In genomic region chr12:60148109-60148508, GRCh38 we compare ENCODE assay signal across 14 cellular contexts.
DNase-seq lines count a peak whose midpoint lies in the region; FAIRE-seq and TF ChIP-seq lines count a peak whose summit lies in the region.
"Had no signal": no experiment of that assay in that cellular context is flagged by ENCODE, and none has a peak within 500 bp of the region (broad histone marks: within the 10 kb centered on the region; RNA-seq: fewer than 3 reads in every experiment).

No MANE protein-coding gene starts in this region.

- H3K9me1 ChIP-seq in keratinocyte (ENCODE audit: control insufficient read depth, extremely low read depth, insufficient read depth, low read length): no peaks in the 10 kb centered on the region

- H3K27ac ChIP-seq in ACC112 (ENCODE audit: low read depth, low read length): peak overlapping the region; percentile 100
- H3K27ac ChIP-seq in brain microvascular endothelial cell: peak overlapping the region; percentile 79
- peak overlapping the region; percentile 77 for H3K27ac ChIP-seq in keratinocyte (ENCODE audit: control insufficient read depth, insufficient read depth, low read length)
- H3K27ac ChIP-seq: BLaER1 had no signal

- H3K27me3 ChIP-seq in ACC112 (ENCODE audit: insufficient read depth, low read length) (no peaks in the 10 kb centered on the region), brain microvascular endothelial cell (replicated peaks) (no peaks in the 10 kb centered on the region), keratinocyte (ENCODE audit: control insufficient read depth, extremely low read depth, insufficient read depth, low read length) (no peaks in the 10 kb centered on the region)
- H3K27me3 ChIP-seq: BLaER1 had no signal

- H3K79me2 ChIP-seq in ACC112 (ENCODE audit: control insufficient read depth, insufficient read depth, low read length, unreplicated experiment) (no peaks in the 10 kb centered on the region), keratinocyte (ENCODE audit: control insufficient read depth, insufficient read depth, low read length) (no peaks in the 10 kb centered on the region)

- no peak overlapping the region for H3K9ac ChIP-seq in keratinocyte (ENCODE audit: control insufficient read depth, extremely low read depth, insufficient read depth, low read length)
- H3K9ac ChIP-seq: BLaER1 had no signal

- H3K9me3 ChIP-seq in keratinocyte (ENCODE audit: control insufficient read depth, low read depth, low read length): no peaks in the 10 kb centered on the region
- H3K9me3 ChIP-seq: BLaER1 had no signal

- FAIRE-seq in keratinocyte (lab: Jason Lieb, UNC) (peak; percentile 74), GM19239 (lab: Jason Lieb, UNC) (no peak)

- peaks cover 29% of the 10 kb centered on the region for H3K4me1 ChIP-seq in ACC112 (ENCODE audit: control insufficient read depth, insufficient read depth, low read length, unreplicated experiment)
- H3K4me1 ChIP-seq in keratinocyte (ENCODE audit: control insufficient read depth, extremely low read depth, insufficient read depth, low read length): peaks cover 24% of the 10 kb centered on the region
- H3K4me1 ChIP-seq: BLaER1 had no signal

- dilution Hi-C loops in keratinocyte (cut with MboI; ENCODE audit: extremely low pct_ligation_motif_present, low sequenced_read_pairs): no loop called here

- H3K36me3 ChIP-seq in ACC112 (ENCODE audit: insufficient read depth, low read length) (no peaks in the 10 kb centered on the region), brain microvascular endothelial cell (replicated peaks) (no peaks in the 10 kb centered on the region), keratinocyte (ENCODE audit: control insufficient read depth in 2 of 2, extremely low read depth in 1 of 2, insufficient read depth in 2 of 2, low read length in 2 of 2) (no peaks in the 10 kb centered on the region)
- H3K36me3 ChIP-seq: BLaER1 had no signal

- H3K4me2 ChIP-seq in keratinocyte (ENCODE audit: control insufficient read depth, extremely low read depth, insufficient read depth, low read depth, low read length): peak overlapping the region; percentile 0
- H3K4me2 ChIP-seq: BLaER1 had no signal

- H2AFZ ChIP-seq in ACC112 (ENCODE audit: low read length, unreplicated experiment): peak overlapping the region; percentile 44
- peak overlapping the region; percentile 93 for H2AFZ ChIP-seq in keratinocyte (ENCODE audit: control insufficient read depth, low read length)

- DNase-seq in HS-27A (ENCODE audit: low read depth): peak; percentile 84
- DNase-seq in brain microvascular endothelial cell: peak; percentile 90
- DNase-seq in keratinocyte (ENCODE audit: low read depth, low spot score): peak; percentile 62
- DNase-seq in GM13977 (ENCODE audit: low spot score): no peak
- DNase-seq in activated naive CD4-positive, alpha-beta T cell treated with anti-CD3 and anti-CD28 coated beads, Interleukin-2, amount 50 U/mL, for 16 hours: no peak
- no peak for DNase-seq in head of caudate nucleus
- DNase-seq in GM19239 (ENCODE audit: insufficient read length, low spot score): no peak
- DNase-seq: activated CD4-positive, alpha-beta T cell treated with anti-CD3 and anti-CD28 coated beads, Interleukin-2, amount 10 ng/mL, durations not matched to agents 24 days and 14 days; activated gamma-delta T cell treated with Interleukin-2 at 50 U/mL for 16 hours; naive B cell; NCI-H526 treated with DMSO at 0.1 percent for 48 hours; stimulated activated naive B cell treated with anti-CD40 and anti-IgM and Interleukin-4, amounts not matched to agents 10 μg/mL and 1 μg/mL and 100 μg/mL, for 72 hours had no signal

- intact Hi-C loops in head of caudate nucleus (cut with DNase I): no loop called here

- no peak for TF ChIP-seq CTCF in brain microvascular endothelial cell (IDR thresholded peaks at IDR 0.05; ENCODE audit: low read depth, low read length, missing control alignments)
- TF ChIP-seq CTCF in keratinocyte (optimal IDR thresholded peaks at IDR 0.05 in 1 of 3, IDR thresholded peaks at IDR 0.05 in 1 of 3, conservative IDR thresholded peaks at IDR 0.05 in 1 of 3; ENCODE audit: extremely low read depth in 1 of 3, insufficient read depth in 2 of 3, low read length in 3 of 3): no peak
- TF ChIP-seq CTCF in GM13977 (IDR thresholded peaks at IDR 0.05; ENCODE audit: extremely low read depth, insufficient read depth, missing control alignments): no peak

- in situ Hi-C loops in brain microvascular endothelial cell (cut with HindIII; ENCODE audit: low pct_ligation_motif_present, low sequenced_read_pairs): no loop called here
- in situ Hi-C loops in GM13977 (cut with MboI; ENCODE audit: low pct_unique_long_range_greater_than_20kb, low sequenced_read_pairs, unreplicated experiment): no loop called here

- H3K4me3 ChIP-seq in ACC112 (ENCODE audit: low read depth, low read length) (peak overlapping the region; percentile 59; the same call in 1 of the 2 replicates), brain microvascular endothelial cell (ENCODE audit: low read depth, low read length) (no peak overlapping the region), keratinocyte (ENCODE audit: control insufficient read depth in 2 of 3, extremely low read depth in 1 of 3, insufficient read depth in 2 of 3, low read depth in 1 of 3, low read length in 3 of 3) (no peak overlapping the region)
- H3K4me3 ChIP-seq: BLaER1 had no signal

- H4K20me1 ChIP-seq in keratinocyte (ENCODE audit: control insufficient read depth, extremely low read depth, insufficient read depth, low read length): no peaks in the 10 kb centered on the region
- H4K20me1 ChIP-seq: BLaER1 had no signal

Comparison
In these comparisons a context has a peak if more than half of its experiments do, and no peak if none do; other contexts are left out.
1. DNase-seq: peak in HS-27A (single experiment), brain microvascular endothelial cell (single experiment) and keratinocyte (single experiment); none in GM13977 (single experiment), activated naive CD4-positive, alpha-beta T cell treated with anti-CD3 and anti-CD28 coated beads, Interleukin-2, amount 50 U/mL, for 16 hours (single experiment), head of caudate nucleus (0 of 42) and GM19239 (single experiment).
2. Peak in every context shown above with its lines, with median percentiles within 50 percentile points of each other: H3K27ac ChIP-seq.